ENCODE assay signal across 8 cellular contexts in genomic region chr11:116772443-116773202, GRCh38. TPM values are rescaled to one million over a fixed set of nuclear protein-coding genes. Genes with fewer than 3 reads are reported as not detected.
DNase-seq lines count a peak whose midpoint lies in the region; ATAC-seq and TF ChIP-seq lines count a peak whose summit lies in the region.

Gene BUD13 (minus strand): TSS chr11:116772987. CDS start chr11:116772964, 23 bp downstream.

- peak; percentile 88 to 96 (median 95) for DNase-seq in CD8-positive, alpha-beta T cell
- peak; percentile 79 to 92 for DNase-seq in HL-60 (ENCODE audit: low read depth in 1 of 2, low spot score in 1 of 2)
- peak; percentile 75 to 90 for DNase-seq in NOMO-1 (lab: John Stamatoyannopoulos, UW; ENCODE audit: unreplicated experiment in 2 of 2)
- peak; percentile 86 to 90 (median 88) for DNase-seq in effector memory CD4-positive, alpha-beta T cell
- DNase-seq in memory B cell (ENCODE audit: low spot score in 2 of 2) = peak; percentile 94 to 98
- DNase-seq in stimulated activated CD8-positive, alpha-beta memory T cell treated with anti-CD3 and anti-CD28 coated beads, Interleukin-12 subunit alpha, Interleukin-12 subunit beta, amount 100 ng/mL, for 4 hours (ENCODE audit: low read depth) = peak; percentile 88

- H3K36me3 ChIP-seq in CD8-positive, alpha-beta T cell (ENCODE audit: insufficient read depth, low read length) = no peaks in the 10 kb centered on the region
- H3K36me3 ChIP-seq in effector memory CD4-positive, alpha-beta T cell (ENCODE audit: control insufficient read depth, insufficient read depth, low read length) = peaks cover 8% of the 10 kb centered on the region

- ATAC-seq in CD8-positive, alpha-beta T cell = peak; percentile 92
- ATAC-seq in GM19455 (IDR thresholded peaks at IDR 0.05; ENCODE audit: unreplicated experiment) (peak; percentile 83), memory B cell (ENCODE audit: low read depth) (peak; percentile 89)

- no peaks in the 10 kb centered on the region for H3K9me3 ChIP-seq in CD8-positive, alpha-beta T cell (ENCODE audit: low read length)
- no peaks in the 10 kb centered on the region for H3K9me3 ChIP-seq in effector memory CD4-positive, alpha-beta T cell (ENCODE audit: control insufficient read depth, low read length)

- H3K27me3 Mint-ChIP-seq in CD8-positive, alpha-beta T cell (ENCODE audit: low read depth) = no peaks in the 10 kb centered on the region
- H3K27me3 Mint-ChIP-seq in memory B cell = no peaks in the 10 kb centered on the region

- no peaks in the 10 kb centered on the region for H3K27me3 ChIP-seq in CD8-positive, alpha-beta T cell (ENCODE audit: insufficient read depth, low read length)
- H3K27me3 ChIP-seq in HL-60 (ENCODE audit: insufficient read depth, poor library complexity, severe bottlenecking) = no peaks in the 10 kb centered on the region
- H3K27me3 ChIP-seq in effector memory CD4-positive, alpha-beta T cell (replicated peaks; ENCODE audit: control insufficient read depth, insufficient read depth, low read length, poor library complexity, severe bottlenecking) = no peaks in the 10 kb centered on the region

- CTCF ChIA-PET in CD8-positive, alpha-beta T cell (lab: Charles Lee) = interaction anchor here (1.1 to 2.3 kb wide), 2 partner anchors 19 to 63 kb away, joined by 3 to 10 read pairs; partner anchors contain the start of gene APOA5
- CTCF ChIA-PET in activated CD8-positive, alpha-beta memory T cell treated with anti-CD3 and anti-CD28 coated beads for 36 hours (lab: Charles Lee) = interaction anchor here (1.9 kb wide), 1 partner anchor 63 kb away, joined by 4 read pairs; no protein-coding TSS in a partner anchor

- H3K4me1 ChIP-seq in CD8-positive, alpha-beta T cell (ENCODE audit: insufficient read depth, low read length) = peaks cover 24% of the 10 kb centered on the region
- H3K4me1 ChIP-seq in effector memory CD4-positive, alpha-beta T cell (ENCODE audit: control insufficient read depth, insufficient read depth, low read length, poor library complexity, severe bottlenecking) = peaks cover 5% of the 10 kb centered on the region

- peak within 1 kb of the TSS; percentile 97 for H3K27ac Mint-ChIP-seq in CD8-positive, alpha-beta T cell
- H3K27ac Mint-ChIP-seq in memory B cell = peak within 1 kb of the TSS; percentile 89

- peak within 1 kb of the TSS; percentile 87 for H3K27ac ChIP-seq in CD8-positive, alpha-beta T cell (ENCODE audit: low read depth, low read length)
- H3K27ac ChIP-seq in HL-60 (replicated peaks) = peak within 1 kb of the TSS; percentile 94
- peak within 1 kb of the TSS; percentile 95 for H3K27ac ChIP-seq in effector memory CD4-positive, alpha-beta T cell (ENCODE audit: insufficient read depth, low read length, poor library complexity, severe bottlenecking)

- no peak for TF ChIP-seq CTCF in CD8-positive, alpha-beta T cell (IDR thresholded peaks at IDR 0.05)
- TF ChIP-seq CTCF in HL-60 (IDR thresholded peaks at IDR 0.05; ENCODE audit: insufficient read depth, low read length) = no peak

- peaks cover 35% of the 10 kb centered on the region for H3K4me1 Mint-ChIP-seq in CD8-positive, alpha-beta T cell (ENCODE audit: low read depth)
- H3K4me1 Mint-ChIP-seq in memory B cell = peaks cover 28% of the 10 kb centered on the region

- H3K9me3 Mint-ChIP-seq in CD8-positive, alpha-beta T cell = no peaks in the 10 kb centered on the region
- no peaks in the 10 kb centered on the region for H3K9me3 Mint-ChIP-seq in memory B cell

- intact Hi-C loops in CD8-positive, alpha-beta T cell (cut with DNase I, micrococcal nuclease) = loop anchor here (1.0 to 10.0 kb wide), 11 partner anchors 16 to 555 kb away; partner anchors contain the start of genes CEP164 (in 2 of the 2), PCSK7 (in 2 of the 2), RNF214 (in 2 of the 2) and SIK3 (in 2 of the 2)

- H3K4me3 Mint-ChIP-seq in CD8-positive, alpha-beta T cell = peak within 1 kb of the TSS; percentile 97
- peak within 1 kb of the TSS; percentile 98 for H3K4me3 Mint-ChIP-seq in memory B cell

- peak within 1 kb of the TSS; percentile 97 for H3K4me3 ChIP-seq in CD8-positive, alpha-beta T cell (ENCODE audit: low read depth, low read length)
- H3K4me3 ChIP-seq in HL-60 (replicated peaks; ENCODE audit: insufficient read depth, low read length) = peak within 1 kb of the TSS; percentile 90
- peak within 1 kb of the TSS; percentile 98 for H3K4me3 ChIP-seq in effector memory CD4-positive, alpha-beta T cell (ENCODE audit: insufficient read depth, low read depth, low read length, poor library complexity, severe bottlenecking)

- POLR2A ChIA-PET in CD8-positive, alpha-beta T cell (lab: Charles Lee) = interaction anchor here (0.6 to 4.5 kb wide), 9 partner anchors 15 to 458 kb away, joined by 3 to 43 read pairs (median 5); partner anchors contain the start of genes APOA5, PAFAH1B2, SIDT2 and ZPR1
- POLR2A ChIA-PET in activated CD8-positive, alpha-beta memory T cell treated with anti-CD3 and anti-CD28 coated beads for 36 hours (lab: Charles Lee) = interaction anchor here (0.8 to 3.2 kb wide), 3 partner anchors 15 to 555 kb away, joined by 3 to 10 read pairs (median 3); partner anchors contain the start of genes CEP164, PAFAH1B2 and ZPR1

- H3K36me3 Mint-ChIP-seq in CD8-positive, alpha-beta T cell = peaks cover 40% of the 10 kb centered on the region
- H3K36me3 Mint-ChIP-seq in memory B cell = peaks cover 15% of the 10 kb centered on the region

RNA-seq across cellular contexts. Expression of gene BUD13, which starts in this region (rescaled TPM):
- 10 to 100 TPM; 12.5 TPM for total RNA-seq in CD8-positive, alpha-beta T cell
- 10 to 100 TPM; 32.1 to 33.6 TPM for total RNA-seq in activated CD8-positive, alpha-beta memory T cell treated with anti-CD3 and anti-CD28 coated beads for 36 hours

Comparison
In these comparisons a context has a peak if more than half of its experiments do, and no peak if none do; other contexts are left out.
1. Peak in every context shown above with its lines: DNase-seq, ATAC-seq, H3K4me3 ChIP-seq and H3K27ac ChIP-seq.